9 cellular contexts compared by ENCODE assay signal in genomic region chrX:151958101-151958500, GRCh38. TPM values are rescaled to one million over a fixed set of nuclear protein-coding genes. Genes with fewer than 3 reads are reported as not detected.
"Had no signal": no experiment of that assay in that cellular context is flagged by ENCODE, and none has a peak within 500 bp of the region (broad histone marks: within the 10 kb centered on the region; RNA-seq: fewer than 3 reads in every experiment).

No MANE protein-coding gene starts in this region.

- H3K4me3 ChIP-seq: GM12878 had no signal

- FAIRE-seq: G401.6, GM12878, GM12891, GM12892, GM18507, GM19239 had no signal

- DNase-seq: GDM1, GF-D8 had no signal

RNA-seq across cellular contexts. Expression of gene GABRE, which starts 16.4 kb away (rescaled TPM):
- total RNA-seq: G401 had no signal

RNA-seq across cellular contexts. Expression of gene MAGEA4, which starts 45.4 kb away (rescaled TPM):
- total RNA-seq: G401, GM12878 had no signal
- polyA plus RNA-seq: GM12878 had no signal
